Comparison of ENCODE assay signal across 13 cellular contexts in genomic region chr6:39823187-39823815, GRCh38. TPM values are rescaled to one million over a fixed set of nuclear protein-coding genes. Genes with fewer than 3 reads are reported as not detected.
DNase-seq lines count a peak whose midpoint lies in the region; ATAC-seq, FAIRE-seq and TF ChIP-seq lines count a peak whose summit lies in the region.
"Had no signal": no experiment of that assay in that cellular context is flagged by ENCODE, and none has a peak within 500 bp of the region (broad histone marks: within the 10 kb centered on the region; RNA-seq: fewer than 3 reads in every experiment).

No MANE protein-coding gene starts in this region.

- peak; percentile 65 for DNase-seq in SKM-1 (lab: John Stamatoyannopoulos, UW; ENCODE audit: unreplicated experiment)
- no peak for DNase-seq in neural crest cell (ENCODE audit: low read depth, low spot score)
- DNase-seq in thoracic aorta (ENCODE audit: low spot score): no peak
- DNase-seq in NCI-H2081 (lab: John Stamatoyannopoulos, UW): no peak
- DNase-seq in T-helper 2 cell treated with Interferon-gamma antibody and Interleukin-4, amounts not matched to agents 5 μg/mL and 100 μg/mL, for 36 hours (ENCODE audit: low spot score): no peak
- no peak for DNase-seq in urothelium cell line (ENCODE audit: low spot score)
- DNase-seq: activated CD4-positive, alpha-beta T cell treated with anti-CD3 and anti-CD28 coated beads, Interleukin-2, amount 50 U/mL, for 4 hours; activated naive CD4-positive, alpha-beta T cell treated with anti-CD3 and anti-CD28 coated beads, Interleukin-2, amount 10 ng/mL, durations not matched to agents 7 days and 5 days had no signal

- TF ChIP-seq EP300 in gastroesophageal sphincter (IDR thresholded peaks at IDR 0.05): peak; percentile 77

- H3K27me3 ChIP-seq in gastroesophageal sphincter: no peaks in the 10 kb centered on the region
- no peaks in the 10 kb centered on the region for H3K27me3 ChIP-seq in thoracic aorta (replicated peaks; ENCODE audit: insufficient read depth)

- TF ChIP-seq POLR2A in gastroesophageal sphincter (IDR thresholded peaks at IDR 0.05): peak in 1 of 2 donors; percentile 26

- H3K9me3 Mint-ChIP-seq in neural crest cell: no peaks in the 10 kb centered on the region
- no peaks in the 10 kb centered on the region for H3K9me3 Mint-ChIP-seq in T-helper 2 cell treated with Interferon-gamma antibody and Interleukin-4, amounts not matched to agents 5 μg/mL and 100 μg/mL, for 36 hours
- no peaks in the 10 kb centered on the region for H3K9me3 Mint-ChIP-seq in activated T-helper 17 cell treated with anti-CD3 and anti-CD28 coated beads, Interleukin-2, amount 50 U/mL, for 72 hours
- H3K9me3 Mint-ChIP-seq: activated naive CD4-positive, alpha-beta T cell treated with anti-CD3 and anti-CD28 coated beads, Interleukin-2, amount 10 ng/mL, durations not matched to agents 7 days and 5 days; dendritic cell treated with granulocyte-macrophage colony-stimulating factor and Interleukin-4, amounts not matched to agents 40 ng/mL and 50 ng/mL, for 4 days; T-helper 1 cell treated with Interleukin-12 subunit alpha and Interleukin-12 subunit beta and Interleukin-4 antibody, amounts not matched to agents 30 μg/mL and 1 μg/mL, for 36 hours had no signal

- ATAC-seq in gastroesophageal sphincter (peak; percentile 75), thoracic aorta (ENCODE audit: insufficient number of reproducible peaks, low FRiP score, low read depth) (no peak)
- no peak for ATAC-seq in activated T-helper 17 cell treated with anti-CD3 and anti-CD28 coated beads, Interleukin-2, amount 50 U/mL, for 72 hours (replicated peaks)

- H3K4me1 ChIP-seq in gastroesophageal sphincter (peaks cover 48 to 100% (median 74%) of the 10 kb centered on the region in 3 donors), thoracic aorta (ENCODE audit: control insufficient read depth in 1 of 2, low read depth in 2 of 2) (peaks cover 58 to 96% of the 10 kb centered on the region in 2 donors)

- peak overlapping the region; percentile 57 for H3K4me3 Mint-ChIP-seq in neural crest cell
- no peak overlapping the region for H3K4me3 Mint-ChIP-seq in T-helper 2 cell treated with Interferon-gamma antibody and Interleukin-4, amounts not matched to agents 5 μg/mL and 100 μg/mL, for 36 hours
- no peak overlapping the region for H3K4me3 Mint-ChIP-seq in activated T-helper 17 cell treated with anti-CD3 and anti-CD28 coated beads, Interleukin-2, amount 50 U/mL, for 72 hours
- H3K4me3 Mint-ChIP-seq: activated naive CD4-positive, alpha-beta T cell treated with anti-CD3 and anti-CD28 coated beads, Interleukin-2, amount 10 ng/mL, durations not matched to agents 7 days and 5 days; dendritic cell treated with granulocyte-macrophage colony-stimulating factor and Interleukin-4, amounts not matched to agents 40 ng/mL and 50 ng/mL, for 4 days; T-helper 1 cell treated with Interleukin-12 subunit alpha and Interleukin-12 subunit beta and Interleukin-4 antibody, amounts not matched to agents 30 μg/mL and 1 μg/mL, for 36 hours had no signal

- peaks cover 46% of the 10 kb centered on the region for H3K4me1 Mint-ChIP-seq in neural crest cell
- H3K4me1 Mint-ChIP-seq in T-helper 2 cell treated with Interferon-gamma antibody and Interleukin-4, amounts not matched to agents 5 μg/mL and 100 μg/mL, for 36 hours (ENCODE audit: low read depth): no peaks in the 10 kb centered on the region
- H3K4me1 Mint-ChIP-seq in activated T-helper 17 cell treated with anti-CD3 and anti-CD28 coated beads, Interleukin-2, amount 50 U/mL, for 72 hours: no peaks in the 10 kb centered on the region
- H3K4me1 Mint-ChIP-seq: activated naive CD4-positive, alpha-beta T cell treated with anti-CD3 and anti-CD28 coated beads, Interleukin-2, amount 10 ng/mL, durations not matched to agents 7 days and 5 days had no signal

- H3K27ac ChIP-seq in gastroesophageal sphincter (peak overlapping the region; percentile 89 to 99 (median 94)), thoracic aorta (peak overlapping the region; percentile 49 to 72)

- H3K36me3 ChIP-seq in gastroesophageal sphincter (no peaks in the 10 kb centered on the region), thoracic aorta (no peaks in the 10 kb centered on the region)

- H3K9me3 ChIP-seq in gastroesophageal sphincter (no peaks in the 10 kb centered on the region), thoracic aorta (no peaks in the 10 kb centered on the region)

- no peak overlapping the region for H3K27ac Mint-ChIP-seq in neural crest cell (ENCODE audit: unreplicated experiment)
- H3K27ac Mint-ChIP-seq in T-helper 2 cell treated with Interferon-gamma antibody and Interleukin-4, amounts not matched to agents 5 μg/mL and 100 μg/mL, for 36 hours: no peak overlapping the region
- no peak overlapping the region for H3K27ac Mint-ChIP-seq in activated T-helper 17 cell treated with anti-CD3 and anti-CD28 coated beads, Interleukin-2, amount 50 U/mL, for 72 hours
- H3K27ac Mint-ChIP-seq: activated naive CD4-positive, alpha-beta T cell treated with anti-CD3 and anti-CD28 coated beads, Interleukin-2, amount 10 ng/mL, durations not matched to agents 7 days and 5 days; dendritic cell treated with granulocyte-macrophage colony-stimulating factor and Interleukin-4, amounts not matched to agents 40 ng/mL and 50 ng/mL, for 4 days; T-helper 1 cell treated with Interleukin-12 subunit alpha and Interleukin-12 subunit beta and Interleukin-4 antibody, amounts not matched to agents 30 μg/mL and 1 μg/mL, for 36 hours had no signal

- no peaks in the 10 kb centered on the region for H3K36me3 Mint-ChIP-seq in neural crest cell (ENCODE audit: low read depth)
- H3K36me3 Mint-ChIP-seq in T-helper 2 cell treated with Interferon-gamma antibody and Interleukin-4, amounts not matched to agents 5 μg/mL and 100 μg/mL, for 36 hours (ENCODE audit: low read depth): no peaks in the 10 kb centered on the region
- H3K36me3 Mint-ChIP-seq in activated T-helper 17 cell treated with anti-CD3 and anti-CD28 coated beads, Interleukin-2, amount 50 U/mL, for 72 hours (ENCODE audit: low read depth): no peaks in the 10 kb centered on the region
- H3K36me3 Mint-ChIP-seq: activated naive CD4-positive, alpha-beta T cell treated with anti-CD3 and anti-CD28 coated beads, Interleukin-2, amount 10 ng/mL, durations not matched to agents 7 days and 5 days had no signal

- no peaks in the 10 kb centered on the region for H3K27me3 Mint-ChIP-seq in neural crest cell (ENCODE audit: low read depth)
- H3K27me3 Mint-ChIP-seq in T-helper 2 cell treated with Interferon-gamma antibody and Interleukin-4, amounts not matched to agents 5 μg/mL and 100 μg/mL, for 36 hours (ENCODE audit: low read depth): no peaks in the 10 kb centered on the region
- no peaks in the 10 kb centered on the region for H3K27me3 Mint-ChIP-seq in activated T-helper 17 cell treated with anti-CD3 and anti-CD28 coated beads, Interleukin-2, amount 50 U/mL, for 72 hours
- H3K27me3 Mint-ChIP-seq: dendritic cell treated with granulocyte-macrophage colony-stimulating factor and Interleukin-4, amounts not matched to agents 40 ng/mL and 50 ng/mL, for 4 days had no signal

- FAIRE-seq in urothelium cell line (lab: Jason Lieb, UNC): no peak

- no peak for TF ChIP-seq CTCF in gastroesophageal sphincter (IDR thresholded peaks at IDR 0.05)
- TF ChIP-seq CTCF in neural crest cell (conservative IDR thresholded peaks at IDR 0.05): no peak
- no peak for TF ChIP-seq CTCF in thoracic aorta (IDR thresholded peaks at IDR 0.05)

- 49 to 57% methylated on average over 2 to 5 of the region's 6 CpGs for WGBS in gastroesophageal sphincter (ENCODE audit: low coverage in 1 of 2), 2 donors

- H3K4me3 ChIP-seq in gastroesophageal sphincter: no peak overlapping the region
- no peak overlapping the region for H3K4me3 ChIP-seq in thoracic aorta
- H3K4me3 ChIP-seq: skin epidermis had no signal

RNA-seq across cellular contexts. Expression of gene DAAM2, which starts 31.1 kb away (rescaled TPM):
- 100 to 1,000 TPM; 200 to 373 (median 270) TPM for total RNA-seq in gastroesophageal sphincter
- total RNA-seq in neural crest cell: 17.6 and 18.2 TPM in 2 replicates
- total RNA-seq in thoracic aorta: 10 to 100 TPM; 61.5 to 71.5 TPM
- total RNA-seq in activated T-helper 17 cell treated with anti-CD3 and anti-CD28 coated beads, Interleukin-2, amount 50 U/mL, for 72 hours: not detected

Comparison
In these comparisons a context has a peak if more than half of its experiments do, and no peak if none do; other contexts are left out.
1. RNA of gene DAAM2, which starts 31.1 kb away (total RNA-seq): 200 to 373 TPM in gastroesophageal sphincter, 61.5 to 71.5 TPM in thoracic aorta and 17.6 to 18.2 TPM in neural crest cell; not detected in activated T-helper 17 cell treated with anti-CD3 and anti-CD28 coated beads, Interleukin-2, amount 50 U/mL, for 72 hours; every median in the first group is over 10 times any median in the second.